Comparison of ENCODE assay signal across 1 cellular context in the genomic region with DNA sequence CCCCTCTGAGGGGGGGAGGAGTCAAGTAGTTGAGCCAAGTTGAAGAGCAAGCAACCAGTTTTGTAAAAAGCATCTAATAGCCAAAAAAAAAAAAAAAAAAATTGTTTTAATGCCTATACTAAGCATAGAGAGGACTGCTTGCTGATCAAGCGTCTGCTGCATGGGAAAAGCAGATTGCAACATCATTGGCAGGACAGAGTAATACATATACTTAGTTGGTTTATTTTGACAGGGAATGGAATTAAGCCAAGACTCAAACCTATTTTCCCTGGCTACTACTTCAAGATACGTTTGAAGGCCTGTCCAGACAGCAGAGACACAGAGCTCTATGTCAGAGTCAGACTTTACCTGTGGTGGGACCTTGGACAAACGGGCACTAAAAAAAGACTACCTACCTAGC.
TF ChIP-seq lines count a peak whose summit lies in the region.

No MANE protein-coding gene starts in this region.

TF ChIP-seq in H1, 55 proteins besides CTCF, POLR2A, EP300 and RAD21:
- no peak for TF ChIP-seq SP1 (IDR thresholded peaks at IDR 0.05; ENCODE audit: low read depth, low read length)
- no peak for TF ChIP-seq CHD2 (IDR thresholded peaks at IDR 0.05; ENCODE audit: low read length)
- no peak for TF ChIP-seq TAF1 (IDR thresholded peaks at IDR 0.05; ENCODE audit: low read depth, low read length)
- no peak for TF ChIP-seq NANOG (IDR thresholded peaks at IDR 0.05; ENCODE audit: insufficient read depth, low read depth, low read length, poor library complexity, severe bottlenecking)
- no peak for TF ChIP-seq RNF2 (IDR thresholded peaks at IDR 0.05; ENCODE audit: borderline replicate concordance, low read depth, low read length, missing control alignments, poor library complexity, severe bottlenecking)
- TF ChIP-seq SIRT6 (IDR thresholded peaks at IDR 0.05; ENCODE audit: low read length), result no peak
- no peak for TF ChIP-seq EGR1 (IDR thresholded peaks at IDR 0.05; ENCODE audit: borderline replicate concordance, low read depth, low read length)
- no peak for TF ChIP-seq ASH2L (IDR thresholded peaks at IDR 0.05; ENCODE audit: low read length)
- TF ChIP-seq NRF1 (IDR thresholded peaks at IDR 0.05; ENCODE audit: low read depth, low read length), result no peak
- no peak for TF ChIP-seq CEBPB (IDR thresholded peaks at IDR 0.05; ENCODE audit: low read depth, low read length)
- TF ChIP-seq, protein P1, sequence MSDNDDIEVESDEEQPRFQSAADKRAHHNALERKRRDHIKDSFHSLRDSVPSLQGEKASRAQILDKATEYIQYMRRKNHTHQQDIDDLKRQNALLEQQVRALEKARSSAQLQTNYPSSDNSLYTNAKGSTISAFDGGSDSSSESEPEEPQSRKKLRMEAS (IDR thresholded peaks at IDR 0.05), result no peak
